ENCODE assay signal across 1 cellular context in the genomic region with DNA sequence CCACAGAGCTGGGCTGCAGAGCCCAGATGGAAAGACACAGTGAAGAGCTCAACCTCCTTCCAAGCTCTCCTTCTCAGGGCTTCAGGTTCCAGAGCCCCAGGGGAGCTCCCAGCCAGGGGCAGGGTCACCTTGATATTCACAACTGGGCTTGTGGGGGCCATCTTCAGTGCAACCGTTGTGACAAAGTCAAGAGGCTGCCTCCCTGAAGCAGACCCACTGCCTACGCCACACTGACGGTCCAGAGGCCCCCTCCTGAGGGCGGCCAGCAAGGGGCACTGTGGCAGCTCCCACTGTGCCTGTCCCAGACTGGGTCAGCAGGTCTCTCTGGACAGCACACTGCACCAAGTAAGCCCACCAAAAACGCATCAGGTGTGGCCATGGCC.
A peak's percentile ranks its signal among the peaks of the same experiment; 100 is the strongest.
TF ChIP-seq lines count a peak whose summit lies in the region.

No MANE protein-coding gene starts in this region.

TF ChIP-seq in K562, 482 proteins besides CTCF, POLR2A, EP300 and RAD21 (continued from another document):
- no peak for TF ChIP-seq E4F1 (CRISPR knock-in tag; IDR thresholded peaks at IDR 0.05; ENCODE audit: borderline replicate concordance)
- no peak for TF ChIP-seq ZNF395 (CRISPR knock-in tag; IDR thresholded peaks at IDR 0.05)
- TF ChIP-seq SUPT5H (IDR thresholded peaks at IDR 0.05): 0 out of 2 replicates have a peak, but pooled peaks have one; percentile 17
- peak; percentile 70; the same call in 1 of the 2 replicates for TF ChIP-seq POLR2AphosphoS2 (IDR thresholded peaks at IDR 0.05; ENCODE audit: low read length)
- TF ChIP-seq ZNF696 (CRISPR knock-in tag; conservative IDR thresholded peaks at IDR 0.05): no peak
- TF ChIP-seq BACH1 (tag; IDR thresholded peaks at IDR 0.05): no peak
- TF ChIP-seq, protein P1, sequence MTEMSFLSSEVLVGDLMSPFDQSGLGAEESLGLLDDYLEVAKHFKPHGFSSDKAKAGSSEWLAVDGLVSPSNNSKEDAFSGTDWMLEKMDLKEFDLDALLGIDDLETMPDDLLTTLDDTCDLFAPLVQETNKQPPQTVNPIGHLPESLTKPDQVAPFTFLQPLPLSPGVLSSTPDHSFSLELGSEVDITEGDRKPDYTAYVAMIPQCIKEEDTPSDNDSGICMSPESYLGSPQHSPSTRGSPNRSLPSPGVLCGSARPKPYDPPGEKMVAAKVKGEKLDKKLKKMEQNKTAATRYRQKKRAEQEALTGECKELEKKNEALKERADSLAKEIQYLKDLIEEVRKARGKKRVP (CRISPR knock-in tag; IDR thresholded peaks at IDR 0.05): no peak
- TF ChIP-seq, protein P2, sequence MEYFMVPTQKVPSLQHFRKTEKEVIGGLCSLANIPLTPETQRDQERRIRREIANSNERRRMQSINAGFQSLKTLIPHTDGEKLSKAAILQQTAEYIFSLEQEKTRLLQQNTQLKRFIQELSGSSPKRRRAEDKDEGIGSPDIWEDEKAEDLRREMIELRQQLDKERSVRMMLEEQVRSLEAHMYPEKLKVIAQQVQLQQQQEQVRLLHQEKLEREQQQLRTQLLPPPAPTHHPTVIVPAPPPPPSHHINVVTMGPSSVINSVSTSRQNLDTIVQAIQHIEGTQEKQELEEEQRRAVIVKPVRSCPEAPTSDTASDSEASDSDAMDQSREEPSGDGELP (CRISPR knock-in tag; IDR thresholded peaks at IDR 0.05; ENCODE audit: borderline replicate concordance): 0 out of 2 replicates have a peak, but pooled peaks have one; percentile 18
- no peak for TF ChIP-seq ZBTB17 (CRISPR knock-in tag; IDR thresholded peaks at IDR 0.05)
- TF ChIP-seq POLR2B (IDR thresholded peaks at IDR 0.05; ENCODE audit: low read depth, partially characterized antibody): peak; percentile 5
- TF ChIP-seq RCOR1 (IDR thresholded peaks at IDR 0.05; ENCODE audit: borderline replicate concordance in 1 of 2, low read depth in 2 of 2, low read length in 2 of 2): no peak
- no peak for TF ChIP-seq MAFG (tag; conservative IDR thresholded peaks at IDR 0.05)
- peak; percentile 51; the same call in 1 of the 2 replicates for TF ChIP-seq MYNN (IDR thresholded peaks at IDR 0.05)
- no peak for TF ChIP-seq MYNN (CRISPR knock-in tag; IDR thresholded peaks at IDR 0.05)
- TF ChIP-seq HLTF (IDR thresholded peaks at IDR 0.05): no peak
- no peak for TF ChIP-seq FOXJ3 (CRISPR knock-in tag; IDR thresholded peaks at IDR 0.05)
- TF ChIP-seq THAP12 (CRISPR knock-in tag; IDR thresholded peaks at IDR 0.05): 0 out of 2 replicates have a peak, but pooled peaks have one; percentile 11
